In the genomic region with DNA sequence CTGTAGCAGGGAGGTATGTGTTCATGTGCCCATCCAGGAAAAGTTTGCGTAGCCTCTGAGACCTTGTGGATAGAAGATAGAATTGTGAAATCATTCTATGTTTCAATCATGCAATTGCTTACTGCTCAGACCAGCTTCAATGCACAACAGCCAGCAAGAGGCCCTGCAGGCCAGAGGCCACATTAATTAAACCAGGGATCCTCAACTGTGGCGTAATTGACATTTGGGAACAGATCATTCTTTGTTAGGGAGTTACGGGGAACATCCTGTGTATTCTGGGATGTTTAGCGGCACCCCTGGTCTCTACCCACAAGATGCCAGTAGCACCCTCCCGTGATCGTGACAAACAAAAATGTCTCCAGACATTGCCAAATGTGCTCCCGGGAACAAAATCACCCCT, we compare ENCODE assay signal across 23 cellular contexts.
"Had no signal": no experiment of that assay in that cellular context is flagged by ENCODE, and none has a peak within 500 bp of the region (broad histone marks: within the 10 kb centered on the region; RNA-seq: fewer than 3 reads in every experiment).

No MANE protein-coding gene starts in this region.

- H3K4me1 Mint-ChIP-seq: nephron; stimulated activated effector memory CD8-positive, alpha-beta T cell treated with anti-CD3 and anti-CD28 coated beads, Interleukin-12 subunit alpha, Interleukin-12 subunit beta, amount 100 ng/mL, for 72 hours had no signal

- H3K27ac Mint-ChIP-seq: nephron; neural progenitor cell; progenitor cell of endocrine pancreas; stimulated activated effector memory CD8-positive, alpha-beta T cell treated with anti-CD3 and anti-CD28 coated beads, Interleukin-12 subunit alpha, Interleukin-12 subunit beta, amount 100 ng/mL, for 72 hours; stimulated activated naive B cell treated with anti-CD40 and anti-IgM and Interleukin-4, amounts not matched to agents 10 μg/mL and 1 μg/mL and 100 μg/mL, for 72 hours; stimulated activated naive CD8-positive, alpha-beta T cell treated with anti-CD3 and anti-CD28 coated beads, Interleukin-15, Interleukin-2, amounts not matched to agents 100 ng/mL and 50 ng/mL, for 24 hours had no signal

- H3K9me3 Mint-ChIP-seq: neural progenitor cell; stimulated activated effector memory CD8-positive, alpha-beta T cell treated with anti-CD3 and anti-CD28 coated beads, Interleukin-12 subunit alpha, Interleukin-12 subunit beta, amount 100 ng/mL, for 72 hours; stimulated activated naive B cell treated with anti-CD40 and anti-IgM and Interleukin-4, amounts not matched to agents 10 μg/mL and 1 μg/mL and 100 μg/mL, for 72 hours; stimulated activated naive CD8-positive, alpha-beta T cell treated with anti-CD3 and anti-CD28 coated beads, Interleukin-15, Interleukin-2, amounts not matched to agents 100 ng/mL and 50 ng/mL, for 24 hours had no signal

- DNase-seq: occipital lobe; ovary; posterior cingulate gyrus; psoas muscle; right cardiac atrium; right lobe of liver; sigmoid colon; small intestine; stimulated activated CD4-positive, alpha-beta T cell treated with anti-CD3 and anti-CD28 coated beads, Interleukin-15, amount 100 ng/mL, for 24 hours; stimulated activated CD4-positive, alpha-beta T cell treated with anti-CD3 and anti-CD28 coated beads, Interleukin-2, amount 100 ng/mL, for 24 hours; stimulated activated CD4-positive, alpha-beta T cell treated with anti-CD3 and anti-CD28 coated beads, Interleukin-2, amount 100 ng/mL, for 48 hours; stimulated activated CD4-positive, alpha-beta T cell treated with anti-CD3 and anti-CD28 coated beads, Interleukin-4, amount 100 ng/mL, for 24 hours; stimulated activated naive B cell treated with anti-CD40 and anti-IgM and Interleukin-4, amounts not matched to agents 10 μg/mL and 1 μg/mL and 100 μg/mL, for 72 hours; stimulated activated naive CD4-positive, alpha-beta T cell treated with Interleukin-2 at 50 U/mL for 16 hours; stomach; thyroid gland; trophoblast cell; upper lobe of left lung had no signal

- H3K36me3 Mint-ChIP-seq: neural progenitor cell; stimulated activated effector memory CD8-positive, alpha-beta T cell treated with anti-CD3 and anti-CD28 coated beads, Interleukin-12 subunit alpha, Interleukin-12 subunit beta, amount 100 ng/mL, for 72 hours; stimulated activated naive B cell treated with anti-CD40 and anti-IgM and Interleukin-4, amounts not matched to agents 10 μg/mL and 1 μg/mL and 100 μg/mL, for 72 hours had no signal

- H3K4me3 Mint-ChIP-seq: nephron; neural progenitor cell; stimulated activated effector memory CD8-positive, alpha-beta T cell treated with anti-CD3 and anti-CD28 coated beads, Interleukin-12 subunit alpha, Interleukin-12 subunit beta, amount 100 ng/mL, for 72 hours; stimulated activated naive B cell treated with anti-CD40 and anti-IgM and Interleukin-4, amounts not matched to agents 10 μg/mL and 1 μg/mL and 100 μg/mL, for 72 hours; stimulated activated naive CD8-positive, alpha-beta T cell treated with anti-CD3 and anti-CD28 coated beads, Interleukin-15, Interleukin-2, amounts not matched to agents 100 ng/mL and 50 ng/mL, for 24 hours had no signal
